Comparison of ENCODE assay signal across 21 cellular contexts in the genomic region with DNA sequence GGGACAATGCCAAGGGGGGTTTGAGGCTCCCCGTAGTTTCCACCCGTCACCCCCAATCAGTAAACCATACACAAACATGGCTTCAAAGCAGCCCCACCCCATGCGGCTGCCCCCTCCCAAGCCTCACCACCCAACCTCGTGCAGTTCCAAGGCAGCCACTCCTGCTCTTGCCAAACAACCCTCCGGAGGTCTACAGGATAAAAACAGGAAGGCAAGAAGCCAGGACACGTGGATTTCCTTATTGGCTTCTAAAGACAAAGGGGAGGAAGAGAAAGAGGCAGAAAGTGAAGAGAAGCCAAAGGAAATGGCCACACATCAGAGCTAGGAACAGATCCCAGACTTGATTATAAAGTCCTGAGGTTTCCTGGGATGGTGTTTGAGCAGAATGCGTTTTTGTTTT.
A peak's percentile ranks its signal among the peaks of the same experiment; 100 is the strongest.
DNase-seq lines count a peak whose midpoint lies in the region; ATAC-seq, FAIRE-seq and TF ChIP-seq lines count a peak whose summit lies in the region.
"Had no signal": no experiment of that assay in that cellular context is flagged by ENCODE, and none has a peak within 500 bp of the region (broad histone marks: within the 10 kb centered on the region; RNA-seq: fewer than 3 reads in every experiment).

No MANE protein-coding gene starts in this region.

- TF ChIP-seq EP300 in K562 (IDR thresholded peaks at IDR 0.05; ENCODE audit: low read length) = no peak

- H3K9me1 ChIP-seq in K562 (ENCODE audit: control insufficient read depth, insufficient read depth, low read length) = no peaks in the 10 kb centered on the region

- ATAC-seq in GM23338 (no peak), K562 (no peak)

- CTCF ChIA-PET in K562 (lab: Yijun Ruan, JAX; ENCODE audit: low intra/inter-chr PET ratio) = no interaction called here

- TF ChIP-seq RAD21 in K562 (CRISPR knock-in tag; conservative IDR thresholded peaks at IDR 0.05 in 1 of 2, IDR thresholded peaks at IDR 0.05 in 1 of 2) = no peak

- no peak overlapping the region for H3K9ac ChIP-seq in K562 (ENCODE audit: insufficient read depth in 1 of 2, low read depth in 2 of 2, low read length in 2 of 2)
- H3K9ac ChIP-seq: BLaER1 had no signal

- H3K36me3 ChIP-seq in GM23338 (ENCODE audit: insufficient read depth) (no peaks in the 10 kb centered on the region), K562 (ENCODE audit: control insufficient read depth, insufficient read depth, low read length) (no peaks in the 10 kb centered on the region)
- H3K36me3 ChIP-seq: BLaER1, SJSA1 had no signal

- peaks cover 5% of the 10 kb centered on the region; the same call in 1 of the 3 replicates for H3K9me3 Mint-ChIP-seq in GM23338
- no peaks in the 10 kb centered on the region for H3K9me3 Mint-ChIP-seq in progenitor cell of endocrine pancreas (ENCODE audit: low read depth)

- H3K36me3 Mint-ChIP-seq in GM23338 (ENCODE audit: low read depth) (peaks cover 4% of the 10 kb centered on the region; the same call in 1 of the 3 replicates), progenitor cell of endocrine pancreas (ENCODE audit: insufficient read depth) (no peaks in the 10 kb centered on the region)

- no peaks in the 10 kb centered on the region for H3K9me2 ChIP-seq in GM23338 (ENCODE audit: insufficient read depth)

- POLR2A ChIA-PET in K562 (lab: Yijun Ruan, JAX) = interaction anchor here (0.6 to 0.8 kb wide), 2 partner anchors 12 to 25 kb away, joined by 3 to 4 read pairs; no protein-coding TSS in a partner anchor

- H3K4me1 Mint-ChIP-seq in GM23338 (peaks cover 11% of the 10 kb centered on the region), progenitor cell of endocrine pancreas (ENCODE audit: low read depth) (peaks cover 24% of the 10 kb centered on the region)

- no peaks in the 10 kb centered on the region for H3K79me2 ChIP-seq in GM23338 (replicated peaks; ENCODE audit: insufficient read depth)
- H3K79me2 ChIP-seq in K562 (ENCODE audit: control insufficient read depth, insufficient read depth, low read length) = no peaks in the 10 kb centered on the region

- no peaks in the 10 kb centered on the region for H3F3A ChIP-seq in GM23338 (replicated peaks; ENCODE audit: low read depth)

- H3K4me3 Mint-ChIP-seq in GM23338 = no peak overlapping the region
- H3K4me3 Mint-ChIP-seq in progenitor cell of endocrine pancreas (ENCODE audit: low read depth) = no peak overlapping the region
- H3K4me3 Mint-ChIP-seq: CD4-positive, CD25-positive, alpha-beta regulatory T cell had no signal

- DNase-seq in GM23338 (ENCODE audit: low spot score) (no peak), K562 (ENCODE audit: extremely low read depth in 1 of 4, low spot score in 3 of 4) (no peak), fibroblast of the aortic adventitia (ENCODE audit: low read depth) (peak; percentile 37), progenitor cell of endocrine pancreas (ENCODE audit: low spot score, unreplicated experiment) (no peak), T-helper 9 cell (no peak), hepatic stellate cell (ENCODE audit: low spot score) (no peak), NCI-H510A treated with DMSO at 0.1 percent for 48 hours (lab: John Stamatoyannopoulos, UW) (no peak)
- DNase-seq: CD4-positive, CD25-positive, alpha-beta regulatory T cell; GOT3; HCEC 1CT; KG1; MM.1S; NCI-H2029 treated with DMSO at 0.1 percent for 48 hours; NCI-H2227 treated with DMSO at 0.1 percent for 48 hours; NCI-H69; Right ventricle myocardium superior; RPMI8226 had no signal

- H3K27me3 Mint-ChIP-seq in GM23338 (ENCODE audit: insufficient read depth, low read depth, poor library complexity) (peaks cover 11% of the 10 kb centered on the region), progenitor cell of endocrine pancreas (peaks cover 8% of the 10 kb centered on the region)

- H3K9me3 ChIP-seq in K562 (replicated peaks; ENCODE audit: control insufficient read depth, insufficient read depth, low read depth, low read length) = no peaks in the 10 kb centered on the region
- H3K9me3 ChIP-seq: SJSA1 had no signal

- H3K27ac Mint-ChIP-seq in GM23338 (no peak overlapping the region), progenitor cell of endocrine pancreas (peak overlapping the region; percentile 52)
- H3K27ac Mint-ChIP-seq: CD4-positive, CD25-positive, alpha-beta regulatory T cell had no signal

- WGBS in K562 (ENCODE audit: insufficient coverage, low coverage, missing lambda C conversion rate) = 33% methylated on average over 5 of the region's 7 CpGs

- no peak for TF ChIP-seq POLR2A in K562 (conservative IDR thresholded peaks at IDR 0.05)

- H3K27ac ChIP-seq in GM23338 (ENCODE audit: low read depth) = no peak overlapping the region
- no peak overlapping the region for H3K27ac ChIP-seq in K562 (ENCODE audit: extremely low read depth, low read depth, low read length)
- H3K27ac ChIP-seq: BLaER1, SJSA1 had no signal

- H2AFZ ChIP-seq in GM23338 (peak overlapping the region; percentile 47; the same call in 1 of the 2 replicates), K562 (ENCODE audit: low read depth, low read length) (0 out of 2 replicates have a peak overlapping the region, but pooled peaks have one; percentile 31)

- in situ Hi-C loops in K562 (cut with MboI) = no loop called here

- TF ChIP-seq CTCF in GM23338 (conservative IDR thresholded peaks at IDR 0.05; ENCODE audit: low read depth in 2 of 2) = no peak
- TF ChIP-seq CTCF in K562 (IDR thresholded peaks at IDR 0.05 in 2 of 3, conservative IDR thresholded peaks at IDR 0.05 in 1 of 3; ENCODE audit: insufficient read depth in 2 of 3, low read depth in 1 of 3, low read length in 3 of 3) = no peak
- TF ChIP-seq CTCF in fibroblast of the aortic adventitia (IDR thresholded peaks at IDR 0.05; ENCODE audit: insufficient read depth, low read length) = no peak
- TF ChIP-seq CTCF in progenitor cell of endocrine pancreas (IDR thresholded peaks at IDR 0.05; ENCODE audit: unreplicated experiment) = no peak

- H4K20me1 ChIP-seq in GM23338 (replicated peaks; ENCODE audit: insufficient read depth) = no peaks in the 10 kb centered on the region
- H4K20me1 ChIP-seq in K562 (replicated peaks; ENCODE audit: control insufficient read depth, insufficient read depth, low read length) = no peaks in the 10 kb centered on the region
- H4K20me1 ChIP-seq: BLaER1 had no signal

- H3K4me1 ChIP-seq in GM23338 (ENCODE audit: insufficient read depth) (peaks cover 11% of the 10 kb centered on the region), K562 (replicated peaks in 1 of 2; ENCODE audit: control insufficient read depth in 2 of 2, insufficient read depth in 2 of 2, low read length in 2 of 2) (peaks cover 0 to 2% of the 10 kb centered on the region in 2 experiments; a peak in 2 of 5 replicates)
- H3K4me1 ChIP-seq: BLaER1 had no signal

- no peak for FAIRE-seq in K562 (lab: Jason Lieb, UNC)
- FAIRE-seq: A204.1, D721Med had no signal

- H3K4me3 ChIP-seq in GM23338 (no peak overlapping the region), K562 (no peak overlapping the region), fibroblast of the aortic adventitia (ENCODE audit: low read depth, low read length) (no peak overlapping the region)
- H3K4me3 ChIP-seq: BLaER1, SJSA1 had no signal

- intact Hi-C loops in K562 (cut with micrococcal nuclease) = no loop called here

- H3K4me2 ChIP-seq in GM23338 = no peak overlapping the region
- H3K4me2 ChIP-seq in K562 (ENCODE audit: insufficient read depth, low read length) = no peak overlapping the region
- H3K4me2 ChIP-seq: BLaER1 had no signal

- BruUV-seq in K562 (replicated peaks; lab: Mats Ljungman, UMichigan) = no TSS peak

- H3K27me3 ChIP-seq in GM23338 (ENCODE audit: insufficient read depth) (no peaks in the 10 kb centered on the region), K562 (ENCODE audit: control insufficient read depth in 2 of 2, insufficient read depth in 2 of 2, low read length in 2 of 2) (no peaks in the 10 kb centered on the region)
- H3K27me3 ChIP-seq: BLaER1, SJSA1 had no signal

TF ChIP-seq in K562, 482 proteins besides CTCF, POLR2A, EP300 and RAD21 (continues in another document):
- TF ChIP-seq BHLHE40 (IDR thresholded peaks at IDR 0.05; ENCODE audit: low read length) = no peak
- no peak for TF ChIP-seq NFE2L1 (tag; IDR thresholded peaks at IDR 0.05; ENCODE audit: borderline replicate concordance, low read depth)
- no peak for TF ChIP-seq ZNF311 (CRISPR knock-in tag; IDR thresholded peaks at IDR 0.05)
- TF ChIP-seq TCF7 (IDR thresholded peaks at IDR 0.05; ENCODE audit: borderline replicate concordance) = no peak
- no peak for TF ChIP-seq HSF4 (CRISPR knock-in tag; IDR thresholded peaks at IDR 0.05; ENCODE audit: borderline replicate concordance)
- no peak for TF ChIP-seq ZKSCAN1 (IDR thresholded peaks at IDR 0.05; ENCODE audit: low read depth, low read length)
- TF ChIP-seq DMBX1 (CRISPR knock-in tag; IDR thresholded peaks at IDR 0.05; ENCODE audit: borderline replicate concordance) = no peak
- TF ChIP-seq JUN (IDR thresholded peaks at IDR 0.05; ENCODE audit: borderline replicate concordance, low read depth, low read length) = no peak
- no peak for TF ChIP-seq JUN (CRISPR knock-in tag; IDR thresholded peaks at IDR 0.05; ENCODE audit: borderline replicate concordance)
- TF ChIP-seq, protein P1, sequence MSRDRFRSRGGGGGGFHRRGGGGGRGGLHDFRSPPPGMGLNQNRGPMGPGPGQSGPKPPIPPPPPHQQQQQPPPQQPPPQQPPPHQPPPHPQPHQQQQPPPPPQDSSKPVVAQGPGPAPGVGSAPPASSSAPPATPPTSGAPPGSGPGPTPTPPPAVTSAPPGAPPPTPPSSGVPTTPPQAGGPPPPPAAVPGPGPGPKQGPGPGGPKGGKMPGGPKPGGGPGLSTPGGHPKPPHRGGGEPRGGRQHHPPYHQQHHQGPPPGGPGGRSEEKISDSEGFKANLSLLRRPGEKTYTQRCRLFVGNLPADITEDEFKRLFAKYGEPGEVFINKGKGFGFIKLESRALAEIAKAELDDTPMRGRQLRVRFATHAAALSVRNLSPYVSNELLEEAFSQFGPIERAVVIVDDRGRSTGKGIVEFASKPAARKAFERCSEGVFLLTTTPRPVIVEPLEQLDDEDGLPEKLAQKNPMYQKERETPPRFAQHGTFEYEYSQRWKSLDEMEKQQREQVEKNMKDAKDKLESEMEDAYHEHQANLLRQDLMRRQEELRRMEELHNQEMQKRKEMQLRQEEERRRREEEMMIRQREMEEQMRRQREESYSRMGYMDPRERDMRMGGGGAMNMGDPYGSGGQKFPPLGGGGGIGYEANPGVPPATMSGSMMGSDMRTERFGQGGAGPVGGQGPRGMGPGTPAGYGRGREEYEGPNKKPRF (IDR thresholded peaks at IDR 0.05; ENCODE audit: low read depth, low read length) = no peak
- no peak for TF ChIP-seq NELFE (IDR thresholded peaks at IDR 0.05; ENCODE audit: insufficient read depth, insufficient read length)
